In the genomic region with DNA sequence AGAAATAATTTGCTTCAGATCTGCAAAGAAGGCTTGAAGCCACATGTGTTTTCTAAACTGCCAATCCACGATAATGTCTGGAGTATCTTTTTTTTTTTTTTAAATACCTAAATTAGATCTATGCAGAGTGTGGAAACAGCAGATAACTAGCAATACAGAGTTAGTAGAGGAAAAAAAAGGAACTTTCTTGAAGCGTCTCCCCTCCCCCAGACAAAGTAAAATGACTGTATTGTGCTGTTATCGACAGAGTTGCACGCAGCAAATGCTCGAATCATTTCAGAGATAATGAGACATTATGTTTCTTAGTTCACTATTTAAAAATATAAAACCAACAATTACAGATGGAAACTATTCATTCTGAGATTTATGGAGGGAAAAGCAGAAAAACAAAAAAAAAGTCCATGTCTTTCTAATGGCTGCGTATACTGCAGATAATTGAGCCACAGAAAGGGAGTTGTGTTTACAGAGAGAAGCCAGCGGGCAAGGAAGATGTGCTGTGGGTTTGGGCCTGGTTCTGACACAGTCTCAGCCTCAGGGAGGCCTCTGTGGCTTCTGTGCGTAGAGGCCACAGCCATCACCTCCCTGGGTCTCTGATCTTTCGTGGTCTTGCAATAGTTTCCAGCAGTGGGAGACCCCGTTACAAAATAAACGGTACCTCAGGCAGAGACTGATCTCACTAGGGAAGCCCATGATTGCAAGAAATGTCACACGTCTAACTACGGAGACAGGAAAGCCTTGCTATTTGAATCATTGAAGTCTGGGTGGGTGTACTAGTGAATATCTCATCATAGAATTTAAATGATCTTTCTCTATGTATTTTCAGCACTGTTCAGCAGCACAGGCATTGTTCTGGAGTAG, we compare ENCODE assay signal across 8 cellular contexts. TPM values are rescaled to one million over a fixed set of nuclear protein-coding genes. Genes with fewer than 3 reads are reported as not detected.
DNase-seq lines count a peak whose midpoint lies in the region; ATAC-seq, FAIRE-seq and TF ChIP-seq lines count a peak whose summit lies in the region.

No MANE protein-coding gene starts in this region.

- peaks cover 58% of the 10 kb centered on the region for H3K4me1 Mint-ChIP-seq in activated naive CD8-positive, alpha-beta T cell treated with anti-CD3 and anti-CD28 coated beads, Interleukin-2, amount 10 ng/mL, durations not matched to agents 7 days and 5 days

- peaks cover 6% of the 10 kb centered on the region for H3K36me3 Mint-ChIP-seq in activated naive CD8-positive, alpha-beta T cell treated with anti-CD3 and anti-CD28 coated beads, Interleukin-2, amount 10 ng/mL, durations not matched to agents 7 days and 5 days

- H3F3A ChIP-seq in DOHH2 (ENCODE audit: control insufficient read depth, insufficient read depth): peaks cover 22% of the 10 kb centered on the region

- DNase-seq in RCC 7860 (ENCODE audit: low spot score): peak; percentile 60
- DNase-seq in activated naive CD8-positive, alpha-beta T cell treated with anti-CD3 and anti-CD28 coated beads, Interleukin-2, amount 10 ng/mL, durations not matched to agents 7 days and 5 days: peak; percentile 63
- peak; percentile 62 to 69 for DNase-seq in lung microvascular endothelial cell (ENCODE audit: low read depth in 2 of 2)
- DNase-seq in testis: no peak
- no peak for DNase-seq in RKO (ENCODE audit: low spot score)
- DNase-seq in NCI-H2171 (lab: John Stamatoyannopoulos, UW): no peak

- 60 to 76% methylated on average over 13 of the region's 13 CpGs for WGBS in testis, 2 donors

- TF ChIP-seq CTCF in DOHH2 (IDR thresholded peaks at IDR 0.05; ENCODE audit: low read depth, low read length, poor library complexity, severe bottlenecking) (no peak), testis (IDR thresholded peaks at IDR 0.05) (no peak)

- no peak for TF ChIP-seq POLR2A in testis (IDR thresholded peaks at IDR 0.05)

- H3K9me3 ChIP-seq in DOHH2 (ENCODE audit: control insufficient read depth, insufficient read depth, low read length) (no peaks in the 10 kb centered on the region), testis (no peaks in the 10 kb centered on the region)

- peak overlapping the region; percentile 70 for H3K4me2 ChIP-seq in DOHH2 (ENCODE audit: low read length)

- H3K36me3 ChIP-seq in DOHH2 (ENCODE audit: control insufficient read depth, low read length) (no peaks in the 10 kb centered on the region), testis (ENCODE audit: low read depth, missing control alignments) (no peaks in the 10 kb centered on the region)

- intact Hi-C loops in testis (cut with DNase I; ENCODE audit: low total_unique reads): no loop called here

- H3K4me3 ChIP-seq in DOHH2 (ENCODE audit: low read length) (peak overlapping the region; percentile 58), testis (no peak overlapping the region)

- H3K79me2 ChIP-seq in DOHH2 (ENCODE audit: control insufficient read depth, low read length): no peaks in the 10 kb centered on the region

- H3K4me1 ChIP-seq in DOHH2 (ENCODE audit: control insufficient read depth, low read length) (peaks cover 66% of the 10 kb centered on the region), testis (peaks cover 22% of the 10 kb centered on the region)

- H4K20me1 ChIP-seq in DOHH2 (ENCODE audit: control insufficient read depth, insufficient read depth, low read depth, low read length): no peaks in the 10 kb centered on the region

- H3K4me3 Mint-ChIP-seq in activated naive CD8-positive, alpha-beta T cell treated with anti-CD3 and anti-CD28 coated beads, Interleukin-2, amount 10 ng/mL, durations not matched to agents 7 days and 5 days: peak overlapping the region; percentile 71

- POLR2A ChIA-PET in activated naive CD8-positive, alpha-beta T cell treated with anti-CD3 and anti-CD28 coated beads, Interleukin-2, amount 10 ng/mL, durations not matched to agents 7 days and 5 days (lab: Charles Lee): interaction anchor here (1.7 to 8.8 kb wide), 5 partner anchors 21 to 167 kb away, joined by 5 to 533 read pairs (median 16); partner anchors contain the start of gene KLF6

- ATAC-seq in activated naive CD8-positive, alpha-beta T cell treated with anti-CD3 and anti-CD28 coated beads, Interleukin-2, amount 10 ng/mL, durations not matched to agents 7 days and 5 days (ENCODE audit: low read depth): peak; percentile 53
- ATAC-seq in GM21367 (IDR thresholded peaks at IDR 0.05; ENCODE audit: unreplicated experiment): no peak

- H3K27me3 Mint-ChIP-seq in activated naive CD8-positive, alpha-beta T cell treated with anti-CD3 and anti-CD28 coated beads, Interleukin-2, amount 10 ng/mL, durations not matched to agents 7 days and 5 days: no peaks in the 10 kb centered on the region

- no peaks in the 10 kb centered on the region for H3K9me2 ChIP-seq in DOHH2 (replicated peaks; ENCODE audit: control insufficient read depth, low read length)

- peaks cover 3% of the 10 kb centered on the region for H3K9me3 Mint-ChIP-seq in activated naive CD8-positive, alpha-beta T cell treated with anti-CD3 and anti-CD28 coated beads, Interleukin-2, amount 10 ng/mL, durations not matched to agents 7 days and 5 days

- H3K27me3 ChIP-seq in DOHH2 (ENCODE audit: control insufficient read depth, low read length) (no peaks in the 10 kb centered on the region), testis (no peaks in the 10 kb centered on the region)

- H3K27ac Mint-ChIP-seq in activated naive CD8-positive, alpha-beta T cell treated with anti-CD3 and anti-CD28 coated beads, Interleukin-2, amount 10 ng/mL, durations not matched to agents 7 days and 5 days: peak overlapping the region; percentile 98

- no peak for FAIRE-seq in RCC 7860 (lab: Jason Lieb, UNC)

- H3K27ac ChIP-seq in DOHH2 (ENCODE audit: low read depth, low read length) (peak overlapping the region; percentile 77), testis (peak overlapping the region; percentile 79 to 84)

RNA-seq across cellular contexts. Expression of gene KLF6, which starts 19.1 kb away (rescaled TPM):
- 100 to 1,000 TPM; 350 to 352 TPM for total RNA-seq in activated naive CD8-positive, alpha-beta T cell treated with anti-CD3 and anti-CD28 coated beads, Interleukin-2, amount 10 ng/mL, durations not matched to agents 7 days and 5 days
- total RNA-seq in lung microvascular endothelial cell: 63.2 and 170 TPM in 2 replicates
- 10 to 100 TPM; 30.8 to 35.7 TPM for total RNA-seq in testis
- 41.5 TPM for polyA plus RNA-seq in testis (ENCODE audit: insufficient read depth, low read depth, low replicate concordance)

Comparison
In these comparisons a context has a peak if more than half of its experiments do, and no peak if none do; other contexts are left out.
1. DNase-seq: peak in RCC 7860 (single experiment), activated naive CD8-positive, alpha-beta T cell treated with anti-CD3 and anti-CD28 coated beads, Interleukin-2, amount 10 ng/mL, durations not matched to agents 7 days and 5 days (single experiment) and lung microvascular endothelial cell (2 of 2); none in testis (single experiment), RKO (single experiment) and NCI-H2171 (single experiment).